Comparison of ENCODE assay signal across 8 cellular contexts in the genomic region with DNA sequence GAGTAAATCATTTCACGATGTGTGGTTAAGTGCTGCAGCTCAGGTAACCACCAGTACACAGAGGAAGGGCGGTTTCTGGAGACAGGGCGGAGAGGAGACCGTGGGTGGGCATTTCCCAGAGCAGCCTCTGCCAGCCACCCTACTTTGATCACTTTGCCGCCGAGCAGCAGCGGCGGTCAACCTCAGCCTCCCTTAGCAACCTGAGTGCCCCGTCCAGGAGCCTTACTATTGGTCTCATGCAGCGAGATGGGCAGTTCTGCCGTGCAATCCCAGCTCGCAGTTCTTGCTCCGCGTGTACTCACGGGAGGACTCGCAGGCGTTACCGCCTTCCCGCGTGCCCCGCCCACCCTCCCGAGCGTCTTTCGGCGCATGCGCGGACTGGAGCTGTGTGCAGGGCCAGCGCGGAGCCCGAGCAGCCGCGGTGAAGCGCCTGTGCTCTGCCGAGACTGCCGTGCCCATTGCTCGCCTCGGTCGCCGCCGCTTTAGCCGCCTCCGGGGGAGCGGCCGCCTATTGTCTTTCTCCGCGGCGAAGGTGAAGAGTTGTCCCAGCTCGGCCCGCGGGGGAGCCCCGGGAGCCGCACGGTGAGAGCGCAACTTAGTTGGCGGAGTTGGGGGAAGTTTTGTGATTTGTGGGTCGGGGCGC. TPM values are rescaled to one million over a fixed set of nuclear protein-coding genes. Genes with fewer than 3 reads are reported as not detected.
DNase-seq lines count a peak whose midpoint lies in the region; FAIRE-seq and TF ChIP-seq lines count a peak whose summit lies in the region.

A gene with protein sequence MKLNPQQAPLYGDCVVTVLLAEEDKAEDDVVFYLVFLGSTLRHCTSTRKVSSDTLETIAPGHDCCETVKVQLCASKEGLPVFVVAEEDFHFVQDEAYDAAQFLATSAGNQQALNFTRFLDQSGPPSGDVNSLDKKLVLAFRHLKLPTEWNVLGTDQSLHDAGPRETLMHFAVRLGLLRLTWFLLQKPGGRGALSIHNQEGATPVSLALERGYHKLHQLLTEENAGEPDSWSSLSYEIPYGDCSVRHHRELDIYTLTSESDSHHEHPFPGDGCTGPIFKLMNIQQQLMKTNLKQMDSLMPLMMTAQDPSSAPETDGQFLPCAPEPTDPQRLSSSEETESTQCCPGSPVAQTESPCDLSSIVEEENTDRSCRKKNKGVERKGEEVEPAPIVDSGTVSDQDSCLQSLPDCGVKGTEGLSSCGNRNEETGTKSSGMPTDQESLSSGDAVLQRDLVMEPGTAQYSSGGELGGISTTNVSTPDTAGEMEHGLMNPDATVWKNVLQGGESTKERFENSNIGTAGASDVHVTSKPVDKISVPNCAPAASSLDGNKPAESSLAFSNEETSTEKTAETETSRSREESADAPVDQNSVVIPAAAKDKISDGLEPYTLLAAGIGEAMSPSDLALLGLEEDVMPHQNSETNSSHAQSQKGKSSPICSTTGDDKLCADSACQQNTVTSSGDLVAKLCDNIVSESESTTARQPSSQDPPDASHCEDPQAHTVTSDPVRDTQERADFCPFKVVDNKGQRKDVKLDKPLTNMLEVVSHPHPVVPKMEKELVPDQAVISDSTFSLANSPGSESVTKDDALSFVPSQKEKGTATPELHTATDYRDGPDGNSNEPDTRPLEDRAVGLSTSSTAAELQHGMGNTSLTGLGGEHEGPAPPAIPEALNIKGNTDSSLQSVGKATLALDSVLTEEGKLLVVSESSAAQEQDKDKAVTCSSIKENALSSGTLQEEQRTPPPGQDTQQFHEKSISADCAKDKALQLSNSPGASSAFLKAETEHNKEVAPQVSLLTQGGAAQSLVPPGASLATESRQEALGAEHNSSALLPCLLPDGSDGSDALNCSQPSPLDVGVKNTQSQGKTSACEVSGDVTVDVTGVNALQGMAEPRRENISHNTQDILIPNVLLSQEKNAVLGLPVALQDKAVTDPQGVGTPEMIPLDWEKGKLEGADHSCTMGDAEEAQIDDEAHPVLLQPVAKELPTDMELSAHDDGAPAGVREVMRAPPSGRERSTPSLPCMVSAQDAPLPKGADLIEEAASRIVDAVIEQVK (N-terminal part only) (plus strand): TSS at position 387 of the 643 bp plus-strand sequence. CDS start 105,118 bp downstream, outside the sequence.

- H3K36me3 ChIP-seq in MM.1S (replicated peaks; ENCODE audit: insufficient read depth, low read length) (no peaks in the 10 kb centered on the region), stomach (no peaks in the 10 kb centered on the region)

- no peaks in the 10 kb centered on the region for H4K20me1 ChIP-seq in MM.1S (ENCODE audit: insufficient read depth, low read length)

- H3K4me3 Mint-ChIP-seq in neural crest cell = peak within 1 kb of the TSS; percentile 95

- H3K9me3 ChIP-seq in MM.1S (replicated peaks; ENCODE audit: insufficient read depth, low read length) = no peaks in the 10 kb centered on the region
- no peaks in the 10 kb centered on the region for H3K9me3 ChIP-seq in stomach

- peak within 1 kb of the TSS; percentile 88 for H2AFZ ChIP-seq in MM.1S (ENCODE audit: low read length)

- peak within 1 kb of the TSS; percentile 65 for H3K4me2 ChIP-seq in MM.1S (ENCODE audit: low read depth, low read length)

- H3K4me1 Mint-ChIP-seq in neural crest cell = peaks cover 34% of the 10 kb centered on the region

- H3F3A ChIP-seq in MM.1S (ENCODE audit: insufficient read depth, low read length) = peaks cover 13% of the 10 kb centered on the region

- no peak for TF ChIP-seq EP300 in stomach (IDR thresholded peaks at IDR 0.05)

- 0 out of 2 replicates have a peak, but pooled peaks cover 5% of the 10 kb centered on the region for H3K4me1 ChIP-seq in MM.1S (ENCODE audit: low read length)
- peaks cover 16 to 44% (median 30%) of the 10 kb centered on the region in 4 donors for H3K4me1 ChIP-seq in stomach

- H3K27ac ChIP-seq in MM.1S (ENCODE audit: low read length) = peak within 1 kb of the TSS; percentile 81
- peak within 1 kb of the TSS; percentile 93 to 96 (median 95) for H3K27ac ChIP-seq in stomach

- H3K27me3 Mint-ChIP-seq in neural crest cell (ENCODE audit: low read depth) = no peaks in the 10 kb centered on the region

- FAIRE-seq in G401.6 (lab: Jason Lieb, UNC) = peak; percentile 83

- intact Hi-C loops in stomach (cut with DNase I; ENCODE audit: low total_unique reads) = no loop called here

- peaks cover 42% of the 10 kb centered on the region for H3K79me2 ChIP-seq in MM.1S (ENCODE audit: low read length)

- no peaks in the 10 kb centered on the region for H3K36me3 Mint-ChIP-seq in neural crest cell (ENCODE audit: low read depth)

- no peaks in the 10 kb centered on the region for H3K27me3 ChIP-seq in MM.1S (replicated peaks; ENCODE audit: insufficient read depth, low read length)
- H3K27me3 ChIP-seq in stomach = no peaks in the 10 kb centered on the region

- TF ChIP-seq CTCF in MM.1S (IDR thresholded peaks at IDR 0.05; ENCODE audit: low read length) (no peak), foreskin fibroblast (IDR thresholded peaks at IDR 0.05; ENCODE audit: low read depth, low read length) (no peak), neural crest cell (conservative IDR thresholded peaks at IDR 0.05) (no peak), stomach (IDR thresholded peaks at IDR 0.05) (no peak)

- WGBS in stomach, 5 donors = 0 to 3% (median 1%) methylated on average over 4 to 57 of the region's 57 CpGs

- H3K4me3 ChIP-seq in MM.1S (ENCODE audit: low read length) (peak within 1 kb of the TSS; percentile 69), foreskin fibroblast (ENCODE audit: low read depth in 1 of 2, low read length in 2 of 2) (peak within 1 kb of the TSS; percentile 70 to 75), stomach (peak within 1 kb of the TSS; percentile 84 to 95 (median 93))

- peak; percentile 99 for DNase-seq in HCEC 1CT
- DNase-seq in MM.1S = peak; percentile 100
- peak; percentile 97 for DNase-seq in SHP77 treated with DMSO at 0.1 percent for 48 hours (lab: John Stamatoyannopoulos, UW)
- DNase-seq in activated effector memory CD4-positive, alpha-beta T cell treated with anti-CD3 and anti-CD28 coated beads, Interleukin-2, amount 50 U/mL, for 16 hours = peak; percentile 98
- peak; percentile 100 for DNase-seq in foreskin fibroblast
- peak; percentile 85 for DNase-seq in neural crest cell (ENCODE audit: low read depth, low spot score)
- DNase-seq in stomach = peak; percentile 99

- H3K9ac ChIP-seq in MM.1S (ENCODE audit: low read length) = peak within 1 kb of the TSS; percentile 67; the same call in 1 of the 2 replicates

- TF ChIP-seq POLR2A in stomach (IDR thresholded peaks at IDR 0.05) = peak in 2 of 4 donors; percentile 5 to 84

- no peaks in the 10 kb centered on the region for H3K9me3 Mint-ChIP-seq in neural crest cell

- H3K27ac Mint-ChIP-seq in neural crest cell (ENCODE audit: unreplicated experiment) = peak within 1 kb of the TSS; percentile 79

- H3K9me2 ChIP-seq in MM.1S (replicated peaks; ENCODE audit: insufficient read depth, low read length) = no peaks in the 10 kb centered on the region

RNA-seq across cellular contexts. Expression of the gene that starts here (rescaled TPM):
- total RNA-seq in neural crest cell = 79.9 and 81.3 TPM in 2 replicates
- 100 to 1,000 TPM; 122 to 395 (median 207) TPM for total RNA-seq in stomach
- polyA plus RNA-seq in stomach = 10 to 100 TPM; 33.1 to 42.5 (median 42.5) TPM

Comparison
In these comparisons a context has a peak if more than half of its experiments do, and no peak if none do; other contexts are left out.
1. Peak in every context shown above with its lines: DNase-seq, H3K4me3 ChIP-seq and H3K27ac ChIP-seq.